In genomic region chr6:169798764-169799473, GRCh38 we compare ENCODE assay signal across 1 cellular context.
A peak's percentile ranks its signal among the peaks of the same experiment; 100 is the strongest.
TF ChIP-seq lines count a peak whose summit lies in the region.

No MANE protein-coding gene starts in this region.

TF ChIP-seq in HEK293, 187 proteins besides CTCF, POLR2A, EP300 and RAD21:
- TF ChIP-seq PRDM10 (tag by site-specific recombination; IDR thresholded peaks at IDR 0.05): no peak
- TF ChIP-seq ZIC2 (tag by site-specific recombination; IDR thresholded peaks at IDR 0.05): peak; percentile 57
- no peak for TF ChIP-seq ZNF560 (tag by site-specific recombination; IDR thresholded peaks at IDR 0.05; ENCODE audit: borderline replicate concordance)
- no peak for TF ChIP-seq ZFP37 (tag by site-specific recombination; IDR thresholded peaks at IDR 0.05)
- TF ChIP-seq ZNF433 (tag by site-specific recombination; IDR thresholded peaks at IDR 0.05; ENCODE audit: low read depth): no peak
- no peak for TF ChIP-seq ZXDB (tag by site-specific recombination; IDR thresholded peaks at IDR 0.05)
- peak; percentile 77; the same call in 1 of the 2 replicates for TF ChIP-seq TRIM28 (IDR thresholded peaks at IDR 0.05; ENCODE audit: borderline replicate concordance, low read length)
- TF ChIP-seq ZNF10 (tag by site-specific recombination; IDR thresholded peaks at IDR 0.05): 0 out of 2 replicates have a peak, but pooled peaks have one; percentile 40
- TF ChIP-seq ZNF544 (tag by site-specific recombination; IDR thresholded peaks at IDR 0.05): no peak
- peak; percentile 62; the same call in 1 of the 2 replicates for TF ChIP-seq ZNF600 (tag by site-specific recombination; IDR thresholded peaks at IDR 0.05)
- 0 out of 2 replicates have a peak, but pooled peaks have one; percentile 37 for TF ChIP-seq ZNF629 (tag by site-specific recombination; IDR thresholded peaks at IDR 0.05)
- TF ChIP-seq FEZF1 (tag by site-specific recombination; IDR thresholded peaks at IDR 0.05): peak; percentile 66
- no peak for TF ChIP-seq ZNF202 (tag by site-specific recombination; IDR thresholded peaks at IDR 0.05; ENCODE audit: borderline replicate concordance)
